In genomic region chr9:97562542-97562941, GRCh38 we compare ENCODE assay signal across 17 cellular contexts.
DNase-seq lines count a peak whose midpoint lies in the region; ATAC-seq and TF ChIP-seq lines count a peak whose summit lies in the region.
"Had no signal": no experiment of that assay in that cellular context is flagged by ENCODE, and none has a peak within 500 bp of the region (broad histone marks: within the 10 kb centered on the region; RNA-seq: fewer than 3 reads in every experiment).

No MANE protein-coding gene starts in this region.

- H3K27ac Mint-ChIP-seq in chondrocyte (ENCODE audit: unreplicated experiment), result peak overlapping the region; percentile 38

- intact Hi-C loops in tibial artery (cut with DNase I; ENCODE audit: low total_unique reads), result no loop called here

- H2BK15ac ChIP-seq in neuronal stem cell (ENCODE audit: low read length), result peak overlapping the region; percentile 62

- no peak overlapping the region for H3K23ac ChIP-seq in neuronal stem cell (ENCODE audit: low read depth, low read length, poor library complexity)

- H3K27ac ChIP-seq in neuronal stem cell (replicated peaks; ENCODE audit: low read length) (no peak overlapping the region), tibial artery (peak overlapping the region; percentile 62 to 70)
- H3K27ac ChIP-seq: BLaER1 treated with 17β-estradiol and CSF1 and Interleukin-3, amounts not matched to agents 10 nM and 100 nM; PC-9 had no signal

- peak overlapping the region; percentile 94 for H4K91ac ChIP-seq in neuronal stem cell (ENCODE audit: low read depth, low read length, poor library complexity)

- no peak overlapping the region for H2BK5ac ChIP-seq in neuronal stem cell (ENCODE audit: low read length)

- H2BK12ac ChIP-seq in neuronal stem cell (ENCODE audit: low read length), result no peak overlapping the region

- no CpG with 5 or more reads among the region's 5 CpGs for WGBS in neuronal stem cell (ENCODE audit: extremely low coverage in 2 of 2, insufficient read length in 2 of 2, insufficient replicate concordance in 1 of 2), 2 donors

- H3K4me2 ChIP-seq in neuronal stem cell (ENCODE audit: insufficient read depth, low read length, poor library complexity, severe bottlenecking), result no peak overlapping the region
- H3K4me2 ChIP-seq: BLaER1 treated with 17β-estradiol and CSF1 and Interleukin-3, amounts not matched to agents 10 nM and 100 nM; PC-9 had no signal

- H3K36me3 Mint-ChIP-seq in chondrocyte (ENCODE audit: low read depth), result peaks cover 2% of the 10 kb centered on the region

- H2AK5ac ChIP-seq in neuronal stem cell (ENCODE audit: low read depth, low read length), result peak overlapping the region; percentile 5

- H3K4me1 Mint-ChIP-seq in chondrocyte (ENCODE audit: low read depth), result peaks cover 24% of the 10 kb centered on the region

- in situ Hi-C loops in KBM-7 (cut with MboI; ENCODE audit: low pct_unique_long_range_greater_than_20kb, low sequenced_read_pairs), result no loop called here

- H2AFZ ChIP-seq in neuronal stem cell (ENCODE audit: low read length), result no peak overlapping the region
- H2AFZ ChIP-seq: PC-9 had no signal

- H3K79me1 ChIP-seq in neuronal stem cell (ENCODE audit: low read depth, low read length), result no peaks in the 10 kb centered on the region

- H3K4ac ChIP-seq in neuronal stem cell (ENCODE audit: low read length), result no peak overlapping the region

- H4K8ac ChIP-seq in neuronal stem cell (ENCODE audit: low read depth, low read length), result peak overlapping the region; percentile 57

- no peak overlapping the region for H3K9ac ChIP-seq in neuronal stem cell (ENCODE audit: low read depth, low read length, poor library complexity)
- H3K9ac ChIP-seq: BLaER1 treated with 17β-estradiol and CSF1 and Interleukin-3, amounts not matched to agents 10 nM and 100 nM had no signal

- TF ChIP-seq CTCF in chondrocyte (IDR thresholded peaks at IDR 0.05) (no peak), tibial artery (IDR thresholded peaks at IDR 0.05) (no peak)

- H3K14ac ChIP-seq in neuronal stem cell (ENCODE audit: low read length), result peak overlapping the region; percentile 6

- peak; percentile 26 for DNase-seq in activated CD8-positive, alpha-beta memory T cell treated with anti-CD3 and anti-CD28 coated beads for 24 hours
- DNase-seq in activated CD8-positive, alpha-beta memory T cell treated with anti-CD3 and anti-CD28 coated beads, Interleukin-2, amount 50 U/mL, for 48 hours, result no peak
- DNase-seq in chondrocyte (ENCODE audit: low spot score) (no peak), neuronal stem cell (ENCODE audit: low spot score) (no peak), tibial artery (peak; percentile 70 to 82), LoVo (ENCODE audit: low spot score) (no peak), KBM-7 (no peak)
- DNase-seq: 8988T, Karpas-422, NCI-H1105 treated with DMSO at 0.1 percent for 48 hours, NCI-H187 treated with DMSO at 0.1 percent for 48 hours, NCI-H2171, NCI-H446 treated with DMSO at 0.1 percent for 48 hours, NCI-H774, PC-9 had no signal

- no peak overlapping the region for H2BK120ac ChIP-seq in neuronal stem cell (ENCODE audit: low read depth, low read length)

- H3K36me3 ChIP-seq in neuronal stem cell (replicated peaks in 1 of 2; ENCODE audit: control insufficient read depth in 2 of 2, insufficient read depth in 2 of 2, low read length in 2 of 2) (no peaks in the 10 kb centered on the region), tibial artery (peaks cover 16 to 36% (median 26%) of the 10 kb centered on the region in 3 donors)
- H3K36me3 ChIP-seq: BLaER1 treated with 17β-estradiol and CSF1 and Interleukin-3, amounts not matched to agents 10 nM and 100 nM had no signal

- peak overlapping the region; percentile 77 for H3K18ac ChIP-seq in neuronal stem cell (ENCODE audit: low read length)

- H3K9me3 Mint-ChIP-seq in chondrocyte (ENCODE audit: low read depth), result no peaks in the 10 kb centered on the region

- H3K27me3 ChIP-seq in neuronal stem cell (ENCODE audit: control insufficient read depth in 3 of 3, insufficient read depth in 3 of 3, low read depth in 1 of 3, low read length in 3 of 3) (peaks cover 0 to 10% (median 0%) of the 10 kb centered on the region in 3 experiments), tibial artery (no peaks in the 10 kb centered on the region)
- H3K27me3 ChIP-seq: BLaER1 treated with 17β-estradiol and CSF1 and Interleukin-3, amounts not matched to agents 10 nM and 100 nM had no signal

- no peak overlapping the region for H3K4me3 Mint-ChIP-seq in chondrocyte (ENCODE audit: unreplicated experiment)

- H3K4me3 ChIP-seq in neuronal stem cell (ENCODE audit: low read length in 2 of 2) (no peak overlapping the region), tibial artery (no peak overlapping the region)
- H3K4me3 ChIP-seq: BLaER1 treated with 17β-estradiol and CSF1 and Interleukin-3, amounts not matched to agents 10 nM and 100 nM; PC-9 had no signal

- peaks cover 0 to 11% of the 10 kb centered on the region in 2 donors for H3K4me1 ChIP-seq in neuronal stem cell (ENCODE audit: control insufficient read depth in 2 of 2, insufficient read depth in 1 of 2, low read depth in 1 of 2, low read length in 2 of 2)
- H3K4me1 ChIP-seq in tibial artery, result peaks cover 7 to 75% (median 44%) of the 10 kb centered on the region in 4 donors

- ATAC-seq in HG02571 (IDR thresholded peaks at IDR 0.05; ENCODE audit: unreplicated experiment), result no peak

- H3K27me3 Mint-ChIP-seq in chondrocyte (ENCODE audit: low read depth), result peaks cover 26% of the 10 kb centered on the region

- H3K9me3 ChIP-seq in neuronal stem cell (replicated peaks in 1 of 2; ENCODE audit: control insufficient read depth in 2 of 2, insufficient read depth in 1 of 2, low read depth in 1 of 2, low read length in 2 of 2), result no peaks in the 10 kb centered on the region
- no peaks in the 10 kb centered on the region for H3K9me3 ChIP-seq in tibial artery
- H3K9me3 ChIP-seq: BLaER1 treated with 17β-estradiol and CSF1 and Interleukin-3, amounts not matched to agents 10 nM and 100 nM had no signal

Comparison
In these comparisons a context has a peak if more than half of its experiments do, and no peak if none do; other contexts are left out.
1. DNase-seq: peak in activated CD8-positive, alpha-beta memory T cell treated with anti-CD3 and anti-CD28 coated beads for 24 hours (single experiment) and tibial artery (2 of 2); none in activated CD8-positive, alpha-beta memory T cell treated with anti-CD3 and anti-CD28 coated beads, Interleukin-2, amount 50 U/mL, for 48 hours (single experiment), chondrocyte (single experiment), neuronal stem cell (single experiment), LoVo (single experiment) and KBM-7 (single experiment).